In the genomic region with DNA sequence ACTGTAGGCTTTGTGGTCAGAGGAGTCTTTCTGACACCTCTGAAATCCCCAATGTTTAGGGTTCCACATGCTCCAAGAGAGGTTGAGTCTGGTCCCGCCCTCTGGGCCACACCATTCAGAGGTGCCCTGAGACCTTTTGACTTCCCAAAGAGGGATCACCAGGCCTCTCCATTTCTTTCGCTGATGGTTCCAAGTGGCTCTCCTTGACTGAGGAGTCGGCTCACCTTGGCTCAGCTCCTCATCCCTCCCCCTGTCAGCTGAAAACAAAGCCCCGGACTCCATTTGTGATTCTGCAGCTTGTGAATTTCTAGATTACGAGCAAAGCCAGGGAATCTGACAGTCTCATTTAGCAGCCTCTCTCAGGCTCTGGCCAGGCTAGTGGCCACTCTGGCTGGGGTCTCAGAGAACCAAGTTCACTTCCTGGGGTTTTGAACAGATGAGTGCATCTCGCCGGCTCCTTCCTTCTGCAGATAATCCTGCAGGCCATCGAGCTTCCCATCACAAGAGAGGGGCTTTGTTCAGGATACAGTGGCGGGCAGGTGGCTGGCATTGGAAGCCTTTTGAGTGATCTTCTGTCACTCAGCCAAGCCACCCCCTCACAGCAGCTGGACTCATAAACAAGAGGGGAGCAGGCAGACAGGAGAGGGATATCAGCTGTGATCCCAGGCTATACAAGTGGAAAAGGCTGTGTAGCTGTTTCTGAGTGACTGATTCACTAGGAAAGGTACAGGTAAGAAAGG, we compare ENCODE assay signal across 21 cellular contexts.
DNase-seq lines count a peak whose midpoint lies in the region; ATAC-seq and TF ChIP-seq lines count a peak whose summit lies in the region.
"Had no signal": no experiment of that assay in that cellular context is flagged by ENCODE, and none has a peak within 500 bp of the region (broad histone marks: within the 10 kb centered on the region; RNA-seq: fewer than 3 reads in every experiment).

No MANE protein-coding gene starts in this region.

- peak; percentile 31 for DNase-seq in activated CD8-positive, alpha-beta memory T cell treated with anti-CD3 and anti-CD28 coated beads, Interleukin-2, amount 10 ng/mL, durations not matched to agents 7 days and 5 days
- DNase-seq in activated CD8-positive, alpha-beta memory T cell treated with anti-CD3 and anti-CD28 coated beads for 24 hours = no peak
- DNase-seq in NCI-H345 treated with DMSO at 0.1 percent for 48 hours (lab: John Stamatoyannopoulos, UW; ENCODE audit: unreplicated experiment) (peak; percentile 58), islet precursor cell (peak; percentile 45), spleen (no peak)
- DNase-seq: aorta; CD4-positive, CD25-positive, alpha-beta regulatory T cell; GF-D8; H9; Karpas-422; left lung; NCI-H1930; ovary; small intestine; T-helper 17 cell; trophoblast cell had no signal

- H3K4me3 Mint-ChIP-seq in activated CD8-positive, alpha-beta memory T cell treated with anti-CD3 and anti-CD28 coated beads, Interleukin-2, amount 10 ng/mL, durations not matched to agents 7 days and 5 days = no peak overlapping the region
- H3K4me3 Mint-ChIP-seq: CD4-positive, CD25-positive, alpha-beta regulatory T cell; H9; T-helper 17 cell had no signal

- TF ChIP-seq POLR2A in spleen (IDR thresholded peaks at IDR 0.05) = no peak

- CTCF ChIA-PET in activated CD8-positive, alpha-beta memory T cell treated with anti-CD3 and anti-CD28 coated beads, Interleukin-2, amount 10 ng/mL, durations not matched to agents 7 days and 5 days (lab: Charles Lee) = interaction anchor here (0.9 kb wide), 1 partner anchor 312 kb away, joined by 3 read pairs; no protein-coding TSS in a partner anchor

- 80 to 91% (median 85%) methylated on average over 9 of the region's 9 CpGs for WGBS in spleen, 5 donors

- no peaks in the 10 kb centered on the region for H3K4me1 ChIP-seq in spleen
- H3K4me1 ChIP-seq: A549, left lung had no signal

- peaks cover 0 to 17% (median 0%) of the 10 kb centered on the region in 7 donors for H3K27me3 ChIP-seq in spleen (replicated peaks in 1 of 7)
- H3K27me3 ChIP-seq: ovary had no signal

- intact Hi-C loops in spleen (cut with DNase I; ENCODE audit: low total_unique reads) = no loop called here

- H3K9me3 Mint-ChIP-seq in activated CD8-positive, alpha-beta memory T cell treated with anti-CD3 and anti-CD28 coated beads, Interleukin-2, amount 10 ng/mL, durations not matched to agents 7 days and 5 days (ENCODE audit: low read depth) = no peaks in the 10 kb centered on the region

- no peak overlapping the region for H3K27ac ChIP-seq in spleen
- H3K27ac ChIP-seq: A549, left lung, ovary had no signal

- H3K27me3 Mint-ChIP-seq in activated CD8-positive, alpha-beta memory T cell treated with anti-CD3 and anti-CD28 coated beads, Interleukin-2, amount 10 ng/mL, durations not matched to agents 7 days and 5 days = peaks cover 3% of the 10 kb centered on the region
- H3K27me3 Mint-ChIP-seq: CD4-positive, CD25-positive, alpha-beta regulatory T cell had no signal

- no peaks in the 10 kb centered on the region for H3K36me3 ChIP-seq in spleen
- H3K36me3 ChIP-seq: left lung, ovary had no signal

- no peaks in the 10 kb centered on the region for H3K36me3 Mint-ChIP-seq in activated CD8-positive, alpha-beta memory T cell treated with anti-CD3 and anti-CD28 coated beads, Interleukin-2, amount 10 ng/mL, durations not matched to agents 7 days and 5 days
- H3K36me3 Mint-ChIP-seq: CD4-positive, CD25-positive, alpha-beta regulatory T cell had no signal

- H3K9me3 ChIP-seq in spleen = peaks cover 0 to 17% (median 3%) of the 10 kb centered on the region in 8 donors
- H3K9me3 ChIP-seq: A549, ovary had no signal

- H3K4me3 ChIP-seq in spleen = no peak overlapping the region
- H3K4me3 ChIP-seq: A549, left lung, ovary had no signal

- no peak for ATAC-seq in activated CD8-positive, alpha-beta memory T cell treated with anti-CD3 and anti-CD28 coated beads, Interleukin-2, amount 10 ng/mL, durations not matched to agents 7 days and 5 days
- ATAC-seq in GM21723 (IDR thresholded peaks at IDR 0.05; ENCODE audit: unreplicated experiment) (no peak), GM19463 (IDR thresholded peaks at IDR 0.05; ENCODE audit: unreplicated experiment) (no peak), GM18907 (IDR thresholded peaks at IDR 0.05; ENCODE audit: unreplicated experiment) (no peak)
- ATAC-seq: A549; activated CD4-positive, CD25-positive, alpha-beta regulatory T cell treated with anti-CD3 and anti-CD28 coated beads, Interleukin-2, amount 50 U/mL, for 24 hours; left lung; T-helper 17 cell had no signal

- H3K4me1 Mint-ChIP-seq in activated CD8-positive, alpha-beta memory T cell treated with anti-CD3 and anti-CD28 coated beads, Interleukin-2, amount 10 ng/mL, durations not matched to agents 7 days and 5 days = no peaks in the 10 kb centered on the region
- H3K4me1 Mint-ChIP-seq: CD4-positive, CD25-positive, alpha-beta regulatory T cell had no signal

- no peak overlapping the region for H3K27ac Mint-ChIP-seq in activated CD8-positive, alpha-beta memory T cell treated with anti-CD3 and anti-CD28 coated beads, Interleukin-2, amount 10 ng/mL, durations not matched to agents 7 days and 5 days
- H3K27ac Mint-ChIP-seq: CD4-positive, CD25-positive, alpha-beta regulatory T cell; T-helper 17 cell had no signal

- TF ChIP-seq CTCF in spleen (IDR thresholded peaks at IDR 0.05 in 8 of 11, conservative IDR thresholded peaks at IDR 0.05 in 3 of 11) = no peak

Comparison
In these comparisons a context has a peak if more than half of its experiments do, and no peak if none do; other contexts are left out.
1. DNase-seq: peak in activated CD8-positive, alpha-beta memory T cell treated with anti-CD3 and anti-CD28 coated beads, Interleukin-2, amount 10 ng/mL, durations not matched to agents 7 days and 5 days (single experiment), NCI-H345 treated with DMSO at 0.1 percent for 48 hours (single experiment) and islet precursor cell (single experiment); none in activated CD8-positive, alpha-beta memory T cell treated with anti-CD3 and anti-CD28 coated beads for 24 hours (single experiment) and spleen (single experiment).